In genomic region chr1:9224664-9225410, GRCh38 we compare ENCODE assay signal across 17 cellular contexts.
"Had no signal": no experiment of that assay in that cellular context is flagged by ENCODE, and none has a peak within 500 bp of the region (broad histone marks: within the 10 kb centered on the region; RNA-seq: fewer than 3 reads in every experiment).

No MANE protein-coding gene starts in this region.

- ATAC-seq: esophagus mucosa; gastrocnemius medialis; left cardiac atrium; naive thymus-derived CD8-positive, alpha-beta T cell; stimulated activated naive B cell treated with anti-CD40 and anti-IgM and Interleukin-4, amounts not matched to agents 10 μg/mL and 1 μg/mL and 100 μg/mL, for 72 hours; stimulated activated naive CD8-positive, alpha-beta T cell treated with anti-CD3 and anti-CD28 coated beads, Interleukin-15, amount 100 ng/mL, for 72 hours; upper lobe of right lung had no signal

- H3K4me1 ChIP-seq: gastrocnemius medialis, sigmoid colon, testis, tibial nerve, upper lobe of right lung, vagina had no signal

- H3K4me3 ChIP-seq: gastrocnemius medialis, sigmoid colon, skin epidermis, testis, tibial nerve, upper lobe of right lung, vagina had no signal

- DNase-seq: effector memory CD4-positive, alpha-beta T cell; gastrocnemius medialis; glutamatergic neuron; immature natural killer cell; left cardiac atrium; sigmoid colon; stimulated activated CD4-positive, alpha-beta T cell treated with anti-CD3 and anti-CD28 coated beads, Interleukin-2, amount 100 ng/mL, for 24 hours; stimulated activated CD4-positive, alpha-beta T cell treated with anti-CD3 and anti-CD28 coated beads, Interleukin-4, amount 100 ng/mL, for 4 hours; stimulated activated naive B cell treated with anti-CD40 and anti-IgM and Interleukin-4, amounts not matched to agents 10 μg/mL and 1 μg/mL and 100 μg/mL, for 72 hours; stimulated activated naive CD8-positive, alpha-beta T cell treated with anti-CD3 and anti-CD28 coated beads, Interleukin-15, amount 100 ng/mL, for 72 hours; testis; upper lobe of right lung had no signal

- H3K9me3 ChIP-seq: gastrocnemius medialis, sigmoid colon, testis, tibial nerve, upper lobe of right lung, vagina had no signal

- H3K27ac ChIP-seq: gastrocnemius medialis, sigmoid colon, skin epidermis, testis, tibial nerve, upper lobe of right lung, vagina had no signal

- H3K36me3 ChIP-seq: gastrocnemius medialis, sigmoid colon, tibial nerve, upper lobe of right lung, vagina had no signal

- H3K27me3 ChIP-seq: gastrocnemius medialis, sigmoid colon, testis, tibial nerve, upper lobe of right lung, vagina had no signal
